ENCODE assay signal across 2 cellular contexts in the genomic region with DNA sequence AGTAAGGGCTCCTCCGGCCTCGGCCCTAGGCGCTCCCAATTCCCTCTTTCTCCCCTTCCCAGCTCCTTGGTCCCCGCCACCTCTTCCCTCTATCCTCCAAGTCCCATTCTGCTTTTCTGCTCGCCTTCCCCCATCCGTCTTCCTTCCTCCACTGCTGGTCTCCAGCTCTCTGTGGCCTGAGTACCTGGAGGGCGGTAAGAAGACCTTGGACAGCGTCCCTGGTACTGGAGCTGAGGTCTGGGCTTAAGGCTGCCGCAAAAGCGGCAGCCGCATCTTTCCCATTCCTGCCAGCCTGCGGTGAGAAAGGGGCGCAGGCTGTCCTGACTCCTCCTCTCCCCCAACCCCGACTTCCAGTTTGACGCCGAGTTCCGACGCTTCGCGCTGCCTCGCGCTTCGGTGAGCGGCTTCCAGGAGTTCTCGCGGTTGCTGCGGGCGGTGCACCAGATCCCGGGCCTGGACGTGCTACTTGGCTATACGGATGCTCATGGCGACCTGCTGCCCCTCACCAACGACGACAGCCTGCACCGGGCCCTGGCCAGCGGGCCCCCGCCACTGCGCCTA.
A peak's percentile ranks its signal among the peaks of the same experiment; 100 is the strongest.
TF ChIP-seq lines count a peak whose summit lies in the region.

No MANE protein-coding gene starts in this region.

TF ChIP-seq in GM12891, 5 proteins besides CTCF, POLR2A, EP300 and RAD21:
- TF ChIP-seq PAX5 (IDR thresholded peaks at IDR 0.05; ENCODE audit: insufficient read depth, low read length, severe bottlenecking) (no peak), SPI1 (IDR thresholded peaks at IDR 0.05; ENCODE audit: low read depth, low read length) (no peak), TAF1 (IDR thresholded peaks at IDR 0.05; ENCODE audit: low read depth, low read length) (no peak), POLR2AphosphoS5 (IDR thresholded peaks at IDR 0.05; ENCODE audit: low read depth, low read length) (no peak), POU2F2 (IDR thresholded peaks at IDR 0.05; ENCODE audit: low read depth, low read length) (no peak)

TF ChIP-seq in SK-N-SH, 30 proteins besides CTCF, POLR2A, EP300 and RAD21:
- TF ChIP-seq MAX (IDR thresholded peaks at IDR 0.05; ENCODE audit: low read depth) (no peak), JUND (IDR thresholded peaks at IDR 0.05) (no peak), REST (IDR thresholded peaks at IDR 0.05; ENCODE audit: low read depth, low read length) (peak; percentile 96)
